1 cellular context compared by ENCODE assay signal in genomic region chr1:31856140-31856539, GRCh38.
TF ChIP-seq lines count a peak whose summit lies in the region.

No MANE protein-coding gene starts in this region.

TF ChIP-seq in SK-N-SH, 30 proteins besides CTCF, POLR2A, EP300 and RAD21 (continued from another document):
- no peak for TF ChIP-seq USF2 (IDR thresholded peaks at IDR 0.05; ENCODE audit: borderline replicate concordance, low read depth, low read length)
- TF ChIP-seq YY1 (IDR thresholded peaks at IDR 0.05; ENCODE audit: low read depth) = no peak
